In genomic region chr2:240995041-240995960, GRCh38 we compare ENCODE assay signal across 20 cellular contexts. TPM values are rescaled to one million over a fixed set of nuclear protein-coding genes. Genes with fewer than 3 reads are reported as not detected.
DNase-seq lines count a peak whose midpoint lies in the region; ATAC-seq and TF ChIP-seq lines count a peak whose summit lies in the region.
"Had no signal": no experiment of that assay in that cellular context is flagged by ENCODE, and none has a peak within 500 bp of the region (broad histone marks: within the 10 kb centered on the region; RNA-seq: fewer than 3 reads in every experiment).

No MANE protein-coding gene starts in this region.

- ATAC-seq in right cardiac atrium (no peak), left ventricle myocardium superior (no peak), HG03108 (IDR thresholded peaks at IDR 0.05; ENCODE audit: unreplicated experiment) (no peak), HG03571 (IDR thresholded peaks at IDR 0.05; ENCODE audit: unreplicated experiment) (no peak)
- ATAC-seq: left cardiac atrium; psoas muscle; stimulated activated effector memory CD8-positive, alpha-beta T cell treated with anti-CD3 and anti-CD28 coated beads, Interleukin-12 subunit alpha, Interleukin-12 subunit beta, amount 100 ng/mL, for 72 hours; upper lobe of right lung had no signal

- no peak overlapping the region for H3K4me2 ChIP-seq in parathyroid adenoma (ENCODE audit: low read length)
- H3K4me2 ChIP-seq: PC-9, SK-N-SH had no signal

- H3K27me3 ChIP-seq in right cardiac atrium (ENCODE audit: control insufficient read depth, insufficient read depth) (no peaks in the 10 kb centered on the region), parathyroid adenoma (ENCODE audit: control insufficient read depth, insufficient read depth, low read length) (no peaks in the 10 kb centered on the region), uterus (no peaks in the 10 kb centered on the region)
- H3K27me3 ChIP-seq: upper lobe of right lung had no signal

- H3K4me1 ChIP-seq in right cardiac atrium (ENCODE audit: control insufficient read depth, insufficient read depth, low read length) (peaks cover 12% of the 10 kb centered on the region), parathyroid adenoma (peaks cover 42% of the 10 kb centered on the region), uterus (peaks cover 5 to 28% of the 10 kb centered on the region in 2 donors)
- H3K4me1 ChIP-seq: Caco-2 had no signal

- 67% methylated on average over 23 of the region's 23 CpGs for whole genome bisulfite sequencing in right cardiac atrium

- H3K4me3 ChIP-seq in right cardiac atrium (ENCODE audit: low read length), result no peak overlapping the region
- no peak overlapping the region for H3K4me3 ChIP-seq in parathyroid adenoma (ENCODE audit: low read depth, low read length)
- H3K4me3 ChIP-seq in uterus, result no peak overlapping the region
- H3K4me3 ChIP-seq: GM23248, PC-9, psoas muscle, upper lobe of right lung had no signal

- H2AFZ ChIP-seq in parathyroid adenoma, result peak overlapping the region; percentile 22
- H2AFZ ChIP-seq: GM23248, PC-9 had no signal

- no peaks in the 10 kb centered on the region for H3K36me3 ChIP-seq in parathyroid adenoma (ENCODE audit: control insufficient read depth, insufficient read depth, low read length)
- no peaks in the 10 kb centered on the region for H3K36me3 ChIP-seq in uterus
- H3K36me3 ChIP-seq: upper lobe of right lung had no signal

- DNase-seq in right cardiac atrium, result peak in 2 of 3 donors; percentile 44 to 50
- no peak for DNase-seq in left ventricle myocardium superior
- DNase-seq in islet precursor cell, result peak; percentile 37
- DNase-seq in uterus, result no peak
- no peak for DNase-seq in stimulated activated CD8-positive, alpha-beta memory T cell treated with anti-CD3 and anti-CD28 coated beads, Interleukin-4, amount 100 ng/mL, for 48 hours
- DNase-seq: activated naive CD4-positive, alpha-beta T cell treated with Interleukin-2 at 50 U/mL for 16 hours; Caco-2; cortex of kidney; GM23248; NCI-H146; PC-9; SK-N-SH; T-helper 9 cell; upper lobe of right lung had no signal

- TF ChIP-seq CTCF in parathyroid adenoma (IDR thresholded peaks at IDR 0.05) (no peak), uterus (IDR thresholded peaks at IDR 0.05) (no peak)

- TF ChIP-seq POLR2A in uterus (IDR thresholded peaks at IDR 0.05), result no peak

- H3K9me3 ChIP-seq in right cardiac atrium (ENCODE audit: control insufficient read depth, low read length), result no peaks in the 10 kb centered on the region
- no peaks in the 10 kb centered on the region for H3K9me3 ChIP-seq in parathyroid adenoma (ENCODE audit: control insufficient read depth, low read length)
- no peaks in the 10 kb centered on the region for H3K9me3 ChIP-seq in uterus
- H3K9me3 ChIP-seq: Caco-2, psoas muscle, SK-N-SH, upper lobe of right lung had no signal

- intact Hi-C loops in right cardiac atrium (cut with DNase I) (loop anchor here in 3 of 4 donors (10.0 kb wide), 1 partner anchor 80 kb away; no protein-coding TSS in a partner anchor), left ventricle myocardium superior (cut with micrococcal nuclease) (no loop called here), uterus (cut with DNase I; ENCODE audit: low total_unique reads) (no loop called here)

- H3K79me2 ChIP-seq in parathyroid adenoma, result no peaks in the 10 kb centered on the region

- H3K27ac ChIP-seq in right cardiac atrium (ENCODE audit: low read length) (no peak overlapping the region), parathyroid adenoma (peak overlapping the region; percentile 9), uterus (peak overlapping the region; percentile 26 to 91)
- H3K27ac ChIP-seq: GM23248, PC-9 had no signal

- H3K9ac ChIP-seq in parathyroid adenoma, result no peak overlapping the region
- H3K9ac ChIP-seq: GM23248, SK-N-SH had no signal

RNA-seq across cellular contexts. Expression of gene SNED1, which starts 3.1 kb away (rescaled TPM):
- 10 to 100 TPM; 13.8 to 19.2 (median 16.8) TPM for total RNA-seq in right cardiac atrium
- polyA plus RNA-seq in right cardiac atrium, result 6.7 TPM
- 7.4 TPM for total RNA-seq in left ventricle myocardium superior
- 10 to 100 TPM; 18.5 to 87.1 (median 21.9) TPM for total RNA-seq in uterus
- total RNA-seq: Caco-2 had no signal

Comparison
In these comparisons a context has a peak if more than half of its experiments do, and no peak if none do; other contexts are left out.
1. DNase-seq: peak in right cardiac atrium (2 of 3) and islet precursor cell (single experiment); none in left ventricle myocardium superior (single experiment), uterus (0 of 2) and stimulated activated CD8-positive, alpha-beta memory T cell treated with anti-CD3 and anti-CD28 coated beads, Interleukin-4, amount 100 ng/mL, for 48 hours (single experiment).
2. intact Hi-C loops: an anchor here in right cardiac atrium (10.0 kb wide); none called in left ventricle myocardium superior and uterus.